8 cellular contexts compared by ENCODE assay signal in the genomic region with DNA sequence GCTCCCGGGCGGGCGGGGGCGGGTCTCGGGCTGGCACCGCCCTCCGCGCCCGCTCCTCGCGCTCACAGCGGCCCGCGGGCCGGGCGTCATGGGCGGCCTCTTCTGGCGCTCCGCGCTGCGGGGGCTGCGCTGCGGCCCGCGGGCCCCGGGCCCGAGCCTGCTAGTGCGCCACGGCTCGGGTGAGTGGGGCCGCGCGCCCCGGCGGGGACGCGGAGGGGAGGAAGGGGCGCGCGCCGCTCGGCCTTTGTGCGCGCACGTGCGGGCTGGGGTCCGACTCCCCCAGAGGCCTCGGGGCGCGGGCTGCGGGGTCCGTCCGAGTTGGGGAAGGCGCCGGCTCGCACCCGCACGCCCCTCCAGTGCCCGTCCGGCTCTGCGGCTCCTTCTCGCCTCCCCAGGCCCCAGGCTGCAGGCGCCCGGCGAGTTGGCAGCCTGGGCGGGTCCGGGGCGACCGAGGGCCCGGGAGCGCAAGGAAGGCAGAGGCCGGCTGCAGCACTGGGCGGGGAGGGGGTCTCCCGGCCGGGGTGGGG. TPM values are rescaled to one million over a fixed set of nuclear protein-coding genes. Genes with fewer than 3 reads are reported as not detected.
DNase-seq lines count a peak whose midpoint lies in the region; ATAC-seq and TF ChIP-seq lines count a peak whose summit lies in the region.

A gene (plus strand): TSS at position 65 of the 527 bp plus-strand sequence. CDS start 24 bp downstream, at position 89.

- no peak for TF ChIP-seq CTCF in heart left ventricle (IDR thresholded peaks at IDR 0.05)

- under 1% methylated on average over 70 of the region's 75 CpGs for WGBS in HUES64
- WGBS in heart left ventricle, 4 donors, result 0 to 1% (median 0%) methylated on average over 16 to 75 of the region's 75 CpGs

- ATAC-seq in heart left ventricle, result peak in 2 of 4 donors; percentile 8 to 22
- ATAC-seq in GM18498 (IDR thresholded peaks at IDR 0.05; ENCODE audit: unreplicated experiment), result no peak

- H3K9ac ChIP-seq in HUES64 (ENCODE audit: low read depth, low read length), result peak within 1 kb of the TSS; percentile 95

- H3K9me3 ChIP-seq in HUES64 (ENCODE audit: insufficient read depth, low read depth, low read length) (0 out of 2 replicates have a peak, but pooled peaks cover under 1% of the 10 kb centered on the region), heart left ventricle (no peaks in the 10 kb centered on the region)

- H3K27ac ChIP-seq in HUES64 (ENCODE audit: low read depth, low read length) (peak within 1 kb of the TSS; percentile 89; the same call in 1 of the 2 replicates), heart left ventricle (peak within 1 kb of the TSS; percentile 61 to 92 (median 82))

- peak within 1 kb of the TSS; percentile 68 for H3K4me3 ChIP-seq in HUES64 (ENCODE audit: low read length)
- peak within 1 kb of the TSS; percentile 46 to 92 (median 68) for H3K4me3 ChIP-seq in heart left ventricle

- DNase-seq in G401 (ENCODE audit: low spot score), result no peak
- peak; percentile 35 for DNase-seq in activated naive CD4-positive, alpha-beta T cell treated with anti-CD3 and anti-CD28 coated beads, Interleukin-2, amount 50 U/mL, for 16 hours
- DNase-seq in heart left ventricle, result peak in 1 of 5 donors; percentile 51
- peak; percentile 79 for DNase-seq in posterior vena cava (ENCODE audit: low spot score)
- DNase-seq in SKM-1 treated with dmso at 0.1 percent for 144 hours (lab: John Stamatoyannopoulos, UW; ENCODE audit: unreplicated experiment), result no peak
- no peak for DNase-seq in NCI-H2029 treated with DMSO at 0.1 percent for 48 hours (lab: John Stamatoyannopoulos, UW)

- peaks cover 22% of the 10 kb centered on the region for H3K36me3 ChIP-seq in HUES64 (ENCODE audit: insufficient read depth, low read length)
- H3K36me3 ChIP-seq in heart left ventricle, result peaks cover 0 to 5% (median 0%) of the 10 kb centered on the region in 9 donors

- intact Hi-C loops in heart left ventricle (cut with DNase I) (loop anchor here in 3 of 10 donors (2.0 to 10.0 kb wide), 3 partner anchors 14 to 268 kb away; a partner anchor contains a TSS), posterior vena cava (cut with DNase I) (no loop called here)

- H3K4me1 ChIP-seq in HUES64 (ENCODE audit: insufficient read depth, low read length), result peaks cover 14% of the 10 kb centered on the region
- peaks cover 0 to 35% (median 16%) of the 10 kb centered on the region in 12 donors for H3K4me1 ChIP-seq in heart left ventricle

- in situ Hi-C loops in G401 (cut with HindIII; ENCODE audit: low sequenced_read_pairs), result no loop called here

- no peak for TF ChIP-seq POLR2A in heart left ventricle (IDR thresholded peaks at IDR 0.05)

- H3K27me3 ChIP-seq in HUES64 (ENCODE audit: insufficient read depth, low read length) (no peaks in the 10 kb centered on the region), heart left ventricle (no peaks in the 10 kb centered on the region)

RNA-seq across cellular contexts. Expression of the gene that starts here (rescaled TPM):
- total RNA-seq in G401 (2014; rRNA removed; shearing (Covaris generic)), result 312 and 362 TPM in 2 replicates
- polyA plus RNA-seq in HUES64 (2013, experiment 1 of 2), result 240 TPM
- polyA plus RNA-seq in HUES64 (2013, experiment 2 of 2), result 284 TPM
- 10 to 100 TPM; 53.9 to 95.3 (median 73.8) TPM for total RNA-seq in heart left ventricle
- 100 to 1,000 TPM in 1 of 2 donors, 10 to 100 TPM in 1; 37.5 to 103 TPM for polyA plus RNA-seq in heart left ventricle
- total RNA-seq in posterior vena cava, result 100 to 1,000 TPM in 1 of 2 donors, 10 to 100 TPM in 1; 70.7 to 108 TPM

Comparison
In these comparisons a context has a peak if more than half of its experiments do, and no peak if none do; other contexts are left out.
1. DNase-seq: peak in activated naive CD4-positive, alpha-beta T cell treated with anti-CD3 and anti-CD28 coated beads, Interleukin-2, amount 50 U/mL, for 16 hours (single experiment) and posterior vena cava (single experiment); none in G401 (single experiment), SKM-1 treated with dmso at 0.1 percent for 144 hours (single experiment) and NCI-H2029 treated with DMSO at 0.1 percent for 48 hours (single experiment).